ENCODE assay signal across 8 cellular contexts in the genomic region with DNA sequence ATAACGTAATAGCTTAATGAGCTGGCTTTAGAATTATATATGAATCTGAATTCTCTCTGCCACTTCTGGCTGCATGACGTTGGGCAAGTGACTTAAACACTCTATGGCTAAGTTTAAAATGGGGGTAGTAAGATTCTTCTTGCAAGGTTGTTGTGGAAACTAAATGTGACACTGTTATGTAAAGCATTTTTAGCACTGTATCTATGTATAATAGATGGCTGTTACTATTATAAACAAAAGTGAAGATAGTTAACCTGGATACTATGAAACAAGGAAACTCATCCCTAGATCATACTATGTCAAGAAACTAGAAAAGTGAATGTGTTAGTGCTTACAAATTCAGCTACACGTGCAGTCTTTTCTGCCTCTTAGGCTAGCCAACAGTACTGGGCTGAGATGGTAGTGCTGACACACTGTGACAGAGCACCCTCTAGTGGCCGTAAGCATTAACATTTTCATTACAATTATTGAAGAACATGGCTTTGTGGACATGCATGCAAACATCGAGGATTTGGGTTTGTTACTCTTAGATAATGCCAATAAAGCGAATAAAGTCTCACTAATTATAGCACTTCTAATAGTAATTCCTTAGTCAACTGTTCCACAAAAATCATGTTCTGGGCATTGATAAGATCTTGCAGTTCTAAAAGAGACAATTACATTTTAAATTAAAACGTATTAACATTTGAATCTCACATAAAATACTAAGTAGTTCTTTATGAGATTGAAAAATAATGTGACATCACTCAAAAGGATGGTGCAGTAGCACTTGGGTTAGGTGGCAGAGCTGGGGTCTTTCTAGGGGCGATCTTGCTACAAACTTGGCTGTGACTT. TPM values are rescaled to one million over a fixed set of nuclear protein-coding genes. Genes with fewer than 3 reads are reported as not detected.
DNase-seq lines count a peak whose midpoint lies in the region; ATAC-seq lines count a peak whose summit lies in the region.

No MANE protein-coding gene starts in this region.

- H2BK15ac ChIP-seq in mesenchymal stem cell (ENCODE audit: low read depth, poor library complexity, severe bottlenecking) = no peak overlapping the region

- no peak overlapping the region for H2BK5ac ChIP-seq in mesenchymal stem cell (ENCODE audit: low read depth, low read length, poor library complexity, severe bottlenecking)

- H2BK12ac ChIP-seq in mesenchymal stem cell (ENCODE audit: low read length in 2 of 2) = no peak overlapping the region

- no peak overlapping the region for H3K4me3 ChIP-seq in effector memory CD4-positive, alpha-beta T cell (ENCODE audit: insufficient read depth, low read depth, low read length, poor library complexity, severe bottlenecking)
- H3K4me3 ChIP-seq in mesenchymal stem cell (ENCODE audit: insufficient read depth in 1 of 2, low read depth in 1 of 2, low read length in 2 of 2) = no peak overlapping the region

- no peak overlapping the region for H2BK120ac ChIP-seq in mesenchymal stem cell (ENCODE audit: low read depth, low read length)

- no peak overlapping the region for H3K18ac ChIP-seq in mesenchymal stem cell (ENCODE audit: low read depth in 1 of 2, low read length in 2 of 2)

- no peak overlapping the region for H3K27ac ChIP-seq in effector memory CD4-positive, alpha-beta T cell (ENCODE audit: insufficient read depth, low read length, poor library complexity, severe bottlenecking)
- H3K27ac ChIP-seq in mesenchymal stem cell (ENCODE audit: low read length, poor library complexity, severe bottlenecking) = no peak overlapping the region

- H2AFZ ChIP-seq in mesenchymal stem cell (ENCODE audit: low read depth, low read length) = no peak overlapping the region

- H2AK5ac ChIP-seq in mesenchymal stem cell (ENCODE audit: low read length, severe bottlenecking) = no peak overlapping the region

- peaks cover 9% of the 10 kb centered on the region for H3K79me1 ChIP-seq in mesenchymal stem cell (replicated peaks; ENCODE audit: low read length, poor library complexity, severe bottlenecking)

- ATAC-seq in GM19372 (IDR thresholded peaks at IDR 0.05; ENCODE audit: low read depth, unreplicated experiment) = peak; percentile 85
- ATAC-seq in HG03460 (IDR thresholded peaks at IDR 0.05; ENCODE audit: unreplicated experiment) = peak; percentile 93

- no peaks in the 10 kb centered on the region for H3K9me3 ChIP-seq in effector memory CD4-positive, alpha-beta T cell (ENCODE audit: control insufficient read depth, low read length)
- no peaks in the 10 kb centered on the region for H3K9me3 ChIP-seq in mesenchymal stem cell (ENCODE audit: control insufficient read depth, low read length)

- H3K23ac ChIP-seq in mesenchymal stem cell (ENCODE audit: low read length in 2 of 2) = no peak overlapping the region

- no peaks in the 10 kb centered on the region for H3K4me1 ChIP-seq in effector memory CD4-positive, alpha-beta T cell (ENCODE audit: control insufficient read depth, insufficient read depth, low read length, poor library complexity, severe bottlenecking)
- H3K4me1 ChIP-seq in mesenchymal stem cell (ENCODE audit: control insufficient read depth, insufficient read depth, low read depth, low read length) = no peaks in the 10 kb centered on the region

- DNase-seq in COLO829 (ENCODE audit: low spot score) (peak; percentile 57), NCI-H524 (lab: John Stamatoyannopoulos, UW) (peak; percentile 22 to 73), mesenchymal stem cell (peak; percentile 75)
- DNase-seq in activated CD4-positive, alpha-beta T cell treated with anti-CD3 and anti-CD28 coated beads for 4 hours = peak; percentile 48 to 57
- DNase-seq in effector memory CD4-positive, alpha-beta T cell = peak; percentile 6 to 39 (median 8)
- peak; percentile 58 for DNase-seq in stimulated activated CD8-positive, alpha-beta memory T cell treated with anti-CD3 and anti-CD28 coated beads, Interleukin-4, amount 100 ng/mL, for 48 hours

- H3K4ac ChIP-seq in mesenchymal stem cell (ENCODE audit: low read depth in 1 of 2, low read length in 2 of 2) = no peak overlapping the region

- H4K8ac ChIP-seq in mesenchymal stem cell (ENCODE audit: low read length) = no peak overlapping the region

- H3K4me2 ChIP-seq in mesenchymal stem cell (ENCODE audit: low read length, poor library complexity, severe bottlenecking) = no peak overlapping the region

- H3K36me3 ChIP-seq in effector memory CD4-positive, alpha-beta T cell (ENCODE audit: control insufficient read depth, insufficient read depth, low read length) = peaks cover 5% of the 10 kb centered on the region
- H3K36me3 ChIP-seq in mesenchymal stem cell (ENCODE audit: control insufficient read depth in 1 of 2, insufficient read depth in 2 of 2, low read depth in 1 of 2, low read length in 2 of 2) = peaks cover 10 to 36% of the 10 kb centered on the region in 2 experiments

- H3K14ac ChIP-seq in mesenchymal stem cell (ENCODE audit: low read length in 2 of 2) = no peak overlapping the region

- H3K9ac ChIP-seq in mesenchymal stem cell (ENCODE audit: low read length) = no peak overlapping the region

- WGBS in mesenchymal stem cell = 73% methylated on average over 4 of the region's 8 CpGs

- H3K27me3 ChIP-seq in effector memory CD4-positive, alpha-beta T cell (replicated peaks; ENCODE audit: control insufficient read depth, insufficient read depth, low read length, poor library complexity, severe bottlenecking) = no peaks in the 10 kb centered on the region
- no peaks in the 10 kb centered on the region for H3K27me3 ChIP-seq in mesenchymal stem cell (ENCODE audit: control insufficient read depth in 1 of 2, insufficient read depth in 1 of 2, low read length in 2 of 2)

- no peak overlapping the region for H4K91ac ChIP-seq in mesenchymal stem cell (ENCODE audit: low read length)

RNA-seq across cellular contexts. Expression of a gene that starts 47.3 kb away (rescaled TPM):
- polyA plus RNA-seq in mesenchymal stem cell (2013, experiment 1 of 2) = 9.2 TPM
- 8.3 TPM for polyA plus RNA-seq in mesenchymal stem cell (2013, experiment 2 of 2)

Comparison
In these comparisons a context has a peak if more than half of its experiments do, and no peak if none do; other contexts are left out.
1. DNase-seq: peak in every context shown above with its lines; median percentile 75 in mesenchymal stem cell; 58 in stimulated activated CD8-positive, alpha-beta memory T cell treated with anti-CD3 and anti-CD28 coated beads, Interleukin-4, amount 100 ng/mL, for 48 hours; 57 in COLO829; 52 in activated CD4-positive, alpha-beta T cell treated with anti-CD3 and anti-CD28 coated beads for 4 hours; 48 in NCI-H524; 8 in effector memory CD4-positive, alpha-beta T cell.